ENCODE assay signal across 8 cellular contexts in genomic region chr11:94171693-94172440, GRCh38. TPM values are rescaled to one million over a fixed set of nuclear protein-coding genes. Genes with fewer than 3 reads are reported as not detected.
A peak's percentile ranks its signal among the peaks of the same experiment; 100 is the strongest.
DNase-seq lines count a peak whose midpoint lies in the region; ATAC-seq, FAIRE-seq and TF ChIP-seq lines count a peak whose summit lies in the region.

No MANE protein-coding gene starts in this region.

- CTCF ChIA-PET in HCT116 (lab: Charles Lee): interaction anchor here (1.6 to 2.3 kb wide), 2 partner anchors 11 to 333 kb away, joined by 4 to 14 read pairs; no protein-coding TSS in a partner anchor

- H4K20me1 ChIP-seq in HCT116 (ENCODE audit: insufficient read depth): peaks cover 4% of the 10 kb centered on the region; the same call in 1 of the 2 replicates

- FAIRE-seq in kidney (lab: Jason Lieb, UNC): no peak

- H3K27ac ChIP-seq in HCT116 (ENCODE audit: low read depth, low read length): no peak overlapping the region
- no peak overlapping the region for H3K27ac ChIP-seq in kidney (ENCODE audit: low read depth in 2 of 2, low read length in 2 of 2)
- no peak overlapping the region for H3K27ac ChIP-seq in thyroid gland

- DNase-seq in NCI-H2171 treated with DMSO at 0.1 percent for 48 hours (lab: John Stamatoyannopoulos, UW): peak; percentile 5
- no peak for DNase-seq in NCI-H2171 (lab: John Stamatoyannopoulos, UW)
- DNase-seq in HCT116 (ENCODE audit: low read depth, low spot score): peak; percentile 16
- DNase-seq in NT2/D1 (ENCODE audit: low read depth, low spot score): peak; percentile 30
- DNase-seq in adipocyte (ENCODE audit: low read depth): peak; percentile 77
- no peak for DNase-seq in kidney
- peak; percentile 67 to 69 for DNase-seq in thyroid gland

- no peak overlapping the region for H2AFZ ChIP-seq in HCT116 (ENCODE audit: low read depth, low read length, poor library complexity, severe bottlenecking)

- no peaks in the 10 kb centered on the region for H3K9me3 ChIP-seq in HCT116 (ENCODE audit: control insufficient read depth in 1 of 2, insufficient read depth in 1 of 2, low read depth in 1 of 2, low read length in 2 of 2)
- H3K9me3 ChIP-seq in NT2/D1 (ENCODE audit: insufficient read depth, low read length): no peaks in the 10 kb centered on the region
- no peaks in the 10 kb centered on the region for H3K9me3 ChIP-seq in adipocyte (ENCODE audit: control insufficient read depth, low read length)
- no peaks in the 10 kb centered on the region for H3K9me3 ChIP-seq in kidney (ENCODE audit: control insufficient read depth in 1 of 2, low read length in 2 of 2)
- no peaks in the 10 kb centered on the region for H3K9me3 ChIP-seq in thyroid gland

- RAD21 ChIA-PET in HCT116 (lab: Charles Lee; ENCODE audit: low non-redundant PET in 1 of 2, low total read pairs in 2 of 2, uncharacterized antibody in 2 of 2, unreplicated experiment in 2 of 2): interaction anchor here in 1 of 2 experiments (0.6 kb wide), 1 partner anchor 271 kb away, joined by 3 read pairs; no protein-coding TSS in a partner anchor

- H3K27me3 ChIP-seq in HCT116 (ENCODE audit: insufficient read depth, low read length) (no peaks in the 10 kb centered on the region), NT2/D1 (ENCODE audit: insufficient read depth, insufficient read length) (no peaks in the 10 kb centered on the region), adipocyte (replicated peaks; ENCODE audit: control insufficient read depth, insufficient read depth, low read length) (no peaks in the 10 kb centered on the region), thyroid gland (no peaks in the 10 kb centered on the region)

- TF ChIP-seq POLR2A in HCT116 (IDR thresholded peaks at IDR 0.05; ENCODE audit: borderline replicate concordance, extremely low read depth, insufficient read depth, insufficient read length) (no peak), thyroid gland (IDR thresholded peaks at IDR 0.05) (no peak)

- peak; percentile 70 for TF ChIP-seq RAD21 in HCT116 (IDR thresholded peaks at IDR 0.05; ENCODE audit: low read depth)

- H3K4me1 ChIP-seq in HCT116 (ENCODE audit: control insufficient read depth in 1 of 2, insufficient read depth in 2 of 2, low read length in 2 of 2) (no peaks in the 10 kb centered on the region), NT2/D1 (ENCODE audit: insufficient read depth, insufficient read length) (no peaks in the 10 kb centered on the region), adipocyte (ENCODE audit: control insufficient read depth, insufficient read depth, low read length) (peaks cover 33% of the 10 kb centered on the region), kidney (ENCODE audit: control insufficient read depth in 1 of 2, insufficient read depth in 1 of 2, low read depth in 1 of 2, low read length in 2 of 2) (no peaks in the 10 kb centered on the region), thyroid gland (peaks cover 0 to 4% of the 10 kb centered on the region in 2 donors)

- no peak overlapping the region for H3K4me2 ChIP-seq in HCT116 (ENCODE audit: low read length)

- no TSS peak for BruUV-seq in HCT116 (replicated peaks; lab: Mats Ljungman, UMichigan)

- 53% methylated on average over 8 of the region's 8 CpGs for WGBS in thyroid gland, 2 donors

- H3K36me3 ChIP-seq in HCT116 (ENCODE audit: control insufficient read depth in 1 of 2, insufficient read depth in 2 of 2, low read length in 2 of 2) (no peaks in the 10 kb centered on the region), NT2/D1 (ENCODE audit: insufficient read depth, insufficient read length, low read length) (peaks cover 15% of the 10 kb centered on the region), adipocyte (ENCODE audit: control insufficient read depth, insufficient read depth, low read length, severe bottlenecking) (peaks cover 4% of the 10 kb centered on the region), kidney (ENCODE audit: control insufficient read depth in 1 of 2, insufficient read depth in 2 of 2, low read length in 2 of 2) (no peaks in the 10 kb centered on the region), thyroid gland (no peaks in the 10 kb centered on the region)

- POLR2A ChIA-PET in HCT116 (lab: Charles Lee): interaction anchor here (0.7 kb wide), 1 partner anchor 21 kb away, joined by 3 read pairs; no protein-coding TSS in a partner anchor

- H3K9ac ChIP-seq in HCT116 (ENCODE audit: low read length) (no peak overlapping the region), NT2/D1 (ENCODE audit: insufficient read length, low read depth) (no peak overlapping the region), adipocyte (ENCODE audit: low read length) (no peak overlapping the region), kidney (ENCODE audit: low read length in 2 of 2) (no peak overlapping the region)

- intact Hi-C loops in HCT116 (cut with micrococcal nuclease): no loop called here
- intact Hi-C loops in kidney (cut with DNase I): no loop called here
- intact Hi-C loops in thyroid gland (cut with DNase I): loop anchor here (5.0 to 10.0 kb wide), 2 partner anchors 253 to 325 kb away; no protein-coding TSS in a partner anchor

- peak; percentile 42 to 96 (median 91); a peak in 5 of 6 replicates for TF ChIP-seq CTCF in HCT116 (IDR thresholded peaks at IDR 0.05 in 2 of 3, conservative IDR thresholded peaks at IDR 0.05 in 1 of 3; ENCODE audit: borderline replicate concordance in 1 of 3, insufficient read depth in 1 of 3, low read depth in 2 of 3, low read length in 2 of 3)
- TF ChIP-seq CTCF in kidney (IDR thresholded peaks at IDR 0.05; ENCODE audit: borderline replicate concordance, extremely low read depth, insufficient read depth): peak; percentile 14
- peak; percentile 45 to 78 (median 62) for TF ChIP-seq CTCF in thyroid gland (IDR thresholded peaks at IDR 0.05)

- H3K79me2 ChIP-seq in HCT116 (ENCODE audit: insufficient read depth, low read length): peaks cover 59% of the 10 kb centered on the region; the same call in 1 of the 2 replicates

- H3K4me3 ChIP-seq in HCT116 (replicated peaks in 1 of 2; ENCODE audit: low read depth in 1 of 2, low read length in 2 of 2) (no peak overlapping the region), NT2/D1 (ENCODE audit: insufficient read length, low read depth) (no peak overlapping the region), adipocyte (ENCODE audit: low read length) (no peak overlapping the region), kidney (ENCODE audit: low read length in 2 of 2) (no peak overlapping the region), thyroid gland (replicated peaks in 1 of 3) (no peak overlapping the region)

- ATAC-seq in HCT116: peak; percentile 95
- no peak for ATAC-seq in HG03039 (IDR thresholded peaks at IDR 0.05; ENCODE audit: unreplicated experiment)

- no peaks in the 10 kb centered on the region for H3K9me2 ChIP-seq in HCT116 (ENCODE audit: insufficient read depth)

TF ChIP-seq in HCT116, 20 proteins besides CTCF, POLR2A, EP300 and RAD21 (continues in another document):
- no peak for TF ChIP-seq POLR2AphosphoS5 (IDR thresholded peaks at IDR 0.05; ENCODE audit: low read depth, low read length)
- TF ChIP-seq ELF1 (IDR thresholded peaks at IDR 0.05; ENCODE audit: borderline replicate concordance, low read depth): no peak
- no peak for TF ChIP-seq MAX (IDR thresholded peaks at IDR 0.05)
- TF ChIP-seq TCF7L2 (IDR thresholded peaks at IDR 0.05; ENCODE audit: borderline replicate concordance, extremely low read depth, insufficient read depth, insufficient read length): no peak
- no peak for TF ChIP-seq ZNF274 (IDR thresholded peaks at IDR 0.05; ENCODE audit: low read depth, low read length)
- TF ChIP-seq CBX3 (IDR thresholded peaks at IDR 0.05; ENCODE audit: low read depth): no peak
- no peak for TF ChIP-seq SP1 (IDR thresholded peaks at IDR 0.05; ENCODE audit: low read depth)
- TF ChIP-seq EGR1 (IDR thresholded peaks at IDR 0.05; ENCODE audit: low read depth): no peak
- no peak for TF ChIP-seq YY1 (IDR thresholded peaks at IDR 0.05; ENCODE audit: extremely low read depth, insufficient replicate concordance, low read depth, low read length)
- TF ChIP-seq, protein P1, sequence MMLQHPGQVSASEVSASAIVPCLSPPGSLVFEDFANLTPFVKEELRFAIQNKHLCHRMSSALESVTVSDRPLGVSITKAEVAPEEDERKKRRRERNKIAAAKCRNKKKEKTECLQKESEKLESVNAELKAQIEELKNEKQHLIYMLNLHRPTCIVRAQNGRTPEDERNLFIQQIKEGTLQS (IDR thresholded peaks at IDR 0.05): no peak
- TF ChIP-seq, protein P2, sequence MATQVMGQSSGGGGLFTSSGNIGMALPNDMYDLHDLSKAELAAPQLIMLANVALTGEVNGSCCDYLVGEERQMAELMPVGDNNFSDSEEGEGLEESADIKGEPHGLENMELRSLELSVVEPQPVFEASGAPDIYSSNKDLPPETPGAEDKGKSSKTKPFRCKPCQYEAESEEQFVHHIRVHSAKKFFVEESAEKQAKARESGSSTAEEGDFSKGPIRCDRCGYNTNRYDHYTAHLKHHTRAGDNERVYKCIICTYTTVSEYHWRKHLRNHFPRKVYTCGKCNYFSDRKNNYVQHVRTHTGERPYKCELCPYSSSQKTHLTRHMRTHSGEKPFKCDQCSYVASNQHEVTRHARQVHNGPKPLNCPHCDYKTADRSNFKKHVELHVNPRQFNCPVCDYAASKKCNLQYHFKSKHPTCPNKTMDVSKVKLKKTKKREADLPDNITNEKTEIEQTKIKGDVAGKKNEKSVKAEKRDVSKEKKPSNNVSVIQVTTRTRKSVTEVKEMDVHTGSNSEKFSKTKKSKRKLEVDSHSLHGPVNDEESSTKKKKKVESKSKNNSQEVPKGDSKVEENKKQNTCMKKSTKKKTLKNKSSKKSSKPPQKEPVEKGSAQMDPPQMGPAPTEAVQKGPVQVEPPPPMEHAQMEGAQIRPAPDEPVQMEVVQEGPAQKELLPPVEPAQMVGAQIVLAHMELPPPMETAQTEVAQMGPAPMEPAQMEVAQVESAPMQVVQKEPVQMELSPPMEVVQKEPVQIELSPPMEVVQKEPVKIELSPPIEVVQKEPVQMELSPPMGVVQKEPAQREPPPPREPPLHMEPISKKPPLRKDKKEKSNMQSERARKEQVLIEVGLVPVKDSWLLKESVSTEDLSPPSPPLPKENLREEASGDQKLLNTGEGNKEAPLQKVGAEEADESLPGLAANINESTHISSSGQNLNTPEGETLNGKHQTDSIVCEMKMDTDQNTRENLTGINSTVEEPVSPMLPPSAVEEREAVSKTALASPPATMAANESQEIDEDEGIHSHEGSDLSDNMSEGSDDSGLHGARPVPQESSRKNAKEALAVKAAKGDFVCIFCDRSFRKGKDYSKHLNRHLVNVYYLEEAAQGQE (IDR thresholded peaks at IDR 0.05; ENCODE audit: low read depth): no peak
- no peak for TF ChIP-seq CEBPB (IDR thresholded peaks at IDR 0.05; ENCODE audit: low read depth)
- TF ChIP-seq EZH2 (IDR thresholded peaks at IDR 0.05): no peak

RNA-seq across cellular contexts. Expression of gene PANX1, which starts 43.2 kb away (rescaled TPM):
- total RNA-seq in HCT116 (2021; ENCODE audit: unreplicated experiment): 21.9 TPM
- polyA plus RNA-seq in HCT116 (2012): 8.9 and 10.4 TPM in 2 replicates
- total RNA-seq in kidney: 13.9 TPM
- polyA plus RNA-seq in kidney (ENCODE audit: insufficient read depth, low read depth, low replicate concordance): 5.3 TPM
- total RNA-seq in thyroid gland: 10 to 100 TPM; 18.4 to 21.7 (median 19.1) TPM

Comparison
In these comparisons a context has a peak if more than half of its experiments do, and no peak if none do; other contexts are left out.
1. DNase-seq: peak in NCI-H2171 treated with DMSO at 0.1 percent for 48 hours (single experiment), HCT116 (single experiment), NT2/D1 (single experiment), adipocyte (single experiment) and thyroid gland (2 of 2); none in NCI-H2171 (single experiment) and kidney (single experiment).
2. CTCF ChIP-seq: peak in every context shown above with its lines; median percentile 91 in HCT116; 62 in thyroid gland; 14 in kidney.